ENCODE assay signal across 2 cellular contexts in the genomic region with DNA sequence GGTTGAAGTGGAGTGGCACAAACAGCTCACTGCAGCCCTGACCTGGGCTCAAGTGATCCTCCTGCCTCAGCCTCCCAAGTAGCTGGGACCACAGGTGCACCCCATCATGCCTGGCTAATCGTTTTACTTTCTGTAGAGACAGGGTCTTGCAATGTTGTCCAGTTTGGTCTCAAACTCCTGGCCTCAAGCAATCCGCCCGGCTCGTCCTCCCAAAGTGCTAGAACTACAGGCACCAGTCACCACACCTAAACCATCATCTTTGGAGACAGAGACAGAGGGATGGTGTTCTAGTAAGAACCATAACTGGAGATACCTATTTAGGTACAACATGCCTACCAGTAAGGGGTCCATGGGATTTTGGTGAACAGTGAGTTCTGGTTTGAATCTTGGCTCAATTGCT.
TF ChIP-seq lines count a peak whose summit lies in the region.

No MANE protein-coding gene starts in this region.

TF ChIP-seq in A549, 52 proteins besides CTCF, POLR2A, EP300 and RAD21:
- TF ChIP-seq GATA3 (IDR thresholded peaks at IDR 0.05; ENCODE audit: borderline replicate concordance) (no peak), EHF (CRISPR knock-in tag; IDR thresholded peaks at IDR 0.05) (no peak), HDAC2 (IDR thresholded peaks at IDR 0.05) (no peak), SREBF2 (IDR thresholded peaks at IDR 0.05) (no peak), POLR2AphosphoS2 (conservative IDR thresholded peaks at IDR 0.05; ENCODE audit: low read length) (peak; percentile 85; the same call in 1 of the 2 replicates)

TF ChIP-seq in K562, 482 proteins besides CTCF, POLR2A, EP300 and RAD21:
- no peak for TF ChIP-seq HDAC3 (IDR thresholded peaks at IDR 0.05; ENCODE audit: borderline replicate concordance, partially characterized antibody)
- no peak for TF ChIP-seq ZNF583 (CRISPR knock-in tag; IDR thresholded peaks at IDR 0.05)
- TF ChIP-seq MCM2 (IDR thresholded peaks at IDR 0.05; ENCODE audit: low read depth) = no peak
- 0 out of 2 replicates have a peak, but pooled peaks have one; percentile 17 for TF ChIP-seq ZNF121 (CRISPR knock-in tag; conservative IDR thresholded peaks at IDR 0.05)
- TF ChIP-seq ZNF444 (CRISPR knock-in tag; IDR thresholded peaks at IDR 0.05) = no peak
